Comparison of ENCODE assay signal across 22 cellular contexts in the genomic region with DNA sequence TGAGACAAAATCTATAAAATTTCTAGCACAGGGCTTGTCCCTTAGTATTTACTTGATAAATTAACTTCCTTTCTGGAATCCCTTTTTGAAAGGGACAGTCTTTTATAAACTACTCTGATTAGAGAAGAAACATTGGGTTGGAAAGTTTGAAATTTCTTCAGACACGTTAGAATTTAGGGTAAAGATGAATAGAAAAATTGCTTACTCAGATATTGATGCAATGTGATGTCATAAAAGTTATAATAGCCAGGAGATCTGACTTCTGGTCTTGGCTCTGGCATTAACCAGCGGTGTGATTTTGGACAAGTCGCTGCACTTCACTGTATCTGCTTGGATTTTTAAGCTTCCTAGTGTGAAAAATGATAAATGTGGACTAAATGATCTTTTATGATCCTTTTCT.
"Had no signal": no experiment of that assay in that cellular context is flagged by ENCODE, and none has a peak within 500 bp of the region (broad histone marks: within the 10 kb centered on the region; RNA-seq: fewer than 3 reads in every experiment).

No MANE protein-coding gene starts in this region.

- H3K27me3 ChIP-seq: SJCRH30 had no signal

- H3K27ac ChIP-seq: HL-60, KMS-11, RWPE1, SJCRH30 had no signal

- H3K4me1 ChIP-seq: SJCRH30 had no signal

- H3K9ac ChIP-seq: KMS-11 had no signal

- H3K9me3 ChIP-seq: SJCRH30 had no signal

- FAIRE-seq: HTR-8/SVneo had no signal

- ATAC-seq: Panc1, SK-N-SH treated with all-trans-retinoic acid at 6 μM for 48 hours had no signal

- H3K36me3 ChIP-seq: SJCRH30 had no signal

- H3K4me3 ChIP-seq: SJCRH30 had no signal

- DNase-seq: Kasumi-1, MM.1S, NCI-H1092 treated with DMSO at 0.1 percent for 48 hours, NCI-H1436, NCI-H187, NCI-H2029, NCI-H2081 treated with DMSO at 0.1 percent for 48 hours, NCI-H2171, NCI-H226, NCI-H446, NCI-H510A, NCI-H524 treated with DMSO at 0.1 percent for 48 hours, NCI-H69, NCI-H774, SHP77 treated with DMSO at 0.1 percent for 48 hours, SJCRH30 had no signal

- H3K4me2 ChIP-seq: KMS-11 had no signal
